10 cellular contexts compared by ENCODE assay signal in genomic region chr9:31210982-31211570, GRCh38.
DNase-seq lines count a peak whose midpoint lies in the region; ATAC-seq and TF ChIP-seq lines count a peak whose summit lies in the region.
"Had no signal": no experiment of that assay in that cellular context is flagged by ENCODE, and none has a peak within 500 bp of the region (broad histone marks: within the 10 kb centered on the region; RNA-seq: fewer than 3 reads in every experiment).

No MANE protein-coding gene starts in this region.

- TF ChIP-seq CTCF in transverse colon (IDR thresholded peaks at IDR 0.05) = no peak

- TF ChIP-seq POLR2A in transverse colon (IDR thresholded peaks at IDR 0.05) = no peak

- 67% methylated on average over 9 of the region's 9 CpGs for WGBS in right cardiac atrium
- 60 to 74% methylated on average over 1 to 9 of the region's 9 CpGs for WGBS in transverse colon (ENCODE audit: low coverage in 1 of 2), 2 donors

- H3K4me3 ChIP-seq in right cardiac atrium (ENCODE audit: low read length) (no peak overlapping the region), transverse colon (no peak overlapping the region)

- no peaks in the 10 kb centered on the region for H3K36me3 ChIP-seq in transverse colon

- H3K9me3 ChIP-seq in right cardiac atrium (ENCODE audit: control insufficient read depth, low read length) = no peaks in the 10 kb centered on the region
- H3K9me3 ChIP-seq in transverse colon = no peaks in the 10 kb centered on the region

- in situ Hi-C loops in transverse colon (cut with MboI; ENCODE audit: low pct_ligation_motif_present in 1 of 4, low pct_unique_long_range_greater_than_20kb in 1 of 4, low sequenced_read_pairs in 3 of 4) = no loop called here

- H3K27me3 ChIP-seq in right cardiac atrium (ENCODE audit: control insufficient read depth, insufficient read depth) (no peaks in the 10 kb centered on the region), transverse colon (no peaks in the 10 kb centered on the region)

- intact Hi-C loops in right cardiac atrium (cut with DNase I) (no loop called here), cardiac septum (cut with DNase I) (no loop called here), transverse colon (cut with DNase I; ENCODE audit: low total_unique reads) (no loop called here)

- TF ChIP-seq EP300 in transverse colon (IDR thresholded peaks at IDR 0.05; ENCODE audit: low read depth) = no peak

- H3K4me1 ChIP-seq in right cardiac atrium (ENCODE audit: control insufficient read depth, insufficient read depth, low read length) = no peaks in the 10 kb centered on the region
- no peaks in the 10 kb centered on the region for H3K4me1 ChIP-seq in transverse colon

- ATAC-seq in right cardiac atrium (no peak), GM18517 (IDR thresholded peaks at IDR 0.05; ENCODE audit: unreplicated experiment) (no peak)
- ATAC-seq: activated CD4-positive, alpha-beta T cell treated with anti-CD3 and anti-CD28 coated beads for 36 hours had no signal

- H3K27ac ChIP-seq in right cardiac atrium (ENCODE audit: low read length) (no peak overlapping the region), transverse colon (no peak overlapping the region), caudate nucleus (ENCODE audit: low read depth, low read length) (no peak overlapping the region)

- DNase-seq in right cardiac atrium = peak in 2 of 3 donors; percentile 39 to 46
- DNase-seq in cardiac septum (ENCODE audit: low spot score) = no peak
- DNase-seq in M059J (ENCODE audit: low read depth) = peak; percentile 5
- DNase-seq in ecto neural progenitor cell (ENCODE audit: low spot score) = peak; percentile 43
- peak; percentile 7 for DNase-seq in transverse colon
- no peak for DNase-seq in caudate nucleus (lab: John Stamatoyannopoulos, UW)
- DNase-seq in cerebellar nuclear complex (lab: John Stamatoyannopoulos, UW) = no peak
- DNase-seq: activated CD4-positive, alpha-beta T cell treated with anti-CD3 and anti-CD28 coated beads for 36 hours; NCI-H2029 treated with DMSO at 0.1 percent for 48 hours had no signal

Comparison
In these comparisons a context has a peak if more than half of its experiments do, and no peak if none do; other contexts are left out.
1. DNase-seq: peak in right cardiac atrium (2 of 3), M059J (single experiment), ecto neural progenitor cell (single experiment) and transverse colon (single experiment); none in cardiac septum (single experiment), caudate nucleus (0 of 61) and cerebellar nuclear complex (0 of 2).